In the genomic region with DNA sequence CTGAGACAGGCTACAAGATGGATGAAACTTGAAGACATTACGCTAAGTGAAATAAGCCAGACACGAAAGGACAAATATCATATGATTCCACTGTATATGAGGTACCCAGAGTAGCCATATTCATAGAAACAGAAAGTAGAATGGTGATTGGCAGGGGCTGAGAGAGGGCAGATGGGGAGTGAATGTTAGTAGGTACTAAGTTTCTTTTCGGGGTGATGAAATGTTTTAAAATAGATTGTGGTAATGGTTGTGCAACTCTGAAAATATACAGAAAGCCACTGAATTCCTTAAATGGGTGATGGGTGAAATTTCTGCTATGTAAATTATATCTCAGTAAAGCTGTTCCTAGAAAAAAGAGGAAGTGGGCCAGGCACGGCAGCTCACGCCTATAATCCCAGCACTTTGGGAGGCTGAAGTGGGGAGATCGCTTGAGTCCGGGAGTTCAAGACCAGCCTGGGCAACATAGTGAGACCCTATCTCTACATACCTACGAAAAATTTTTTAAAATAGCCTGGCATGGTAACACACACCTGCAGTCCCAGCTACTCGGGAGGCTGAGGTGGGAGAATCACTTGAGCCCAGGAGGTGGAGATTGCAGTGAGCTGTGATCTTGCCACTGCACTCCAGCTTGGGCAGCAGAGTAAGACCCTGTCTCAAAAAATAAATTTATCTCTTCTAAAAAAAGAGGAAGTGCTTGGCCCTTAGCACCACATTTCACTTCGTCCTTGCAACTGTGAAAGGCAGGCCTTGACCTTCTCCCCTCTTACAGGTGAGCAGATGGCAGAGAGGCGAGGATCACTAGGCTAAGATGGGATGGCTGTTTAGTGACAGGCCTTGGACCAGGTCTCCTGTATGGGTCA, we compare ENCODE assay signal across 9 cellular contexts. TPM values are rescaled to one million over a fixed set of nuclear protein-coding genes. Genes with fewer than 3 reads are reported as not detected.
DNase-seq lines count a peak whose midpoint lies in the region; ATAC-seq and TF ChIP-seq lines count a peak whose summit lies in the region.
"Had no signal": no experiment of that assay in that cellular context is flagged by ENCODE, and none has a peak within 500 bp of the region (broad histone marks: within the 10 kb centered on the region; RNA-seq: fewer than 3 reads in every experiment).

No MANE protein-coding gene starts in this region.

- H3K4ac ChIP-seq in IMR-90 (ENCODE audit: low read depth, low read length) = peak overlapping the region; percentile 98

- in situ Hi-C loops in IMR-90 (cut with MboI; ENCODE audit: low sequenced_read_pairs) = no loop called here

- H3K18ac ChIP-seq in IMR-90 (ENCODE audit: low read depth, low read length) = peak overlapping the region; percentile 89

- H3K27me3 ChIP-seq in IMR-90 (ENCODE audit: control insufficient read depth, insufficient read depth, low read length) = no peaks in the 10 kb centered on the region
- H3K27me3 ChIP-seq in adrenal gland = no peaks in the 10 kb centered on the region
- no peaks in the 10 kb centered on the region for H3K27me3 ChIP-seq in left lung
- H3K27me3 ChIP-seq in thymus (ENCODE audit: control insufficient read depth, insufficient read depth) = no peaks in the 10 kb centered on the region

- H2BK20ac ChIP-seq in IMR-90 (ENCODE audit: low read depth, low read length) = peak overlapping the region; percentile 96

- TF ChIP-seq RAD21 in IMR-90 (IDR thresholded peaks at IDR 0.05; ENCODE audit: low read length) = no peak

- POLR2A ChIA-PET in GM10248 (lab: Yijun Ruan, JAX) = interaction anchor here (0.6 kb wide), 1 partner anchor 123 kb away, joined by 5 read pairs; no protein-coding TSS in a partner anchor
- POLR2A ChIA-PET in IMR-90 (lab: Charles Lee; ENCODE audit: unreplicated experiment) = no interaction called here

- H3K23ac ChIP-seq in IMR-90 (ENCODE audit: low read depth, low read length) = peak overlapping the region; percentile 97

- H4K91ac ChIP-seq in IMR-90 (ENCODE audit: insufficient read depth, low read depth, low read length) = peak overlapping the region; percentile 86

- H2AK5ac ChIP-seq in IMR-90 (ENCODE audit: low read depth, low read length) = peak overlapping the region; percentile 97

- peak overlapping the region; percentile 94 for H2BK120ac ChIP-seq in IMR-90 (ENCODE audit: low read depth, low read length)

- H3K4me3 ChIP-seq in IMR-90 (ENCODE audit: insufficient read depth, low read depth, low read length) (peak overlapping the region; percentile 37; the same call in 1 of the 2 replicates), adrenal gland (peak overlapping the region in 1 of 4 donors; percentile 28), left lung (peak overlapping the region; percentile 1 to 23), thymus (ENCODE audit: low read length) (no peak overlapping the region)

- TF ChIP-seq POLR2A in IMR-90 (IDR thresholded peaks at IDR 0.05; ENCODE audit: low read depth, low read length) (no peak), adrenal gland (IDR thresholded peaks at IDR 0.05) (no peak)

- no peak for TF ChIP-seq CTCF in GM10248 (IDR thresholded peaks at IDR 0.05; ENCODE audit: control extremely low read depth, extremely low read depth, low read depth, missing control alignments)
- no peak for TF ChIP-seq CTCF in IMR-90 (conservative IDR thresholded peaks at IDR 0.05; ENCODE audit: low read depth, low read length)
- TF ChIP-seq CTCF in adrenal gland (IDR thresholded peaks at IDR 0.05) = no peak
- peak in 1 of 2 donors; percentile 3 for TF ChIP-seq CTCF in left lung (IDR thresholded peaks at IDR 0.05)

- peak overlapping the region; percentile 75 for H3K56ac ChIP-seq in IMR-90 (ENCODE audit: extremely low read depth, insufficient read depth, low read length)

- CTCF ChIA-PET in GM10248 (lab: Yijun Ruan, JAX) (interaction anchor here (1.0 to 2.7 kb wide), 4 partner anchors 8 to 195 kb away, joined by 3 to 9 read pairs (median 8); a partner anchor contains a TSS), IMR-90 (lab: Yijun Ruan, JAX) (no interaction called here)

- H3K4me2 ChIP-seq in IMR-90 (ENCODE audit: low read depth, low read length) = peak overlapping the region; percentile 87

- peak overlapping the region; percentile 83 for H2AK9ac ChIP-seq in IMR-90 (replicated peaks; ENCODE audit: low read depth, low read length, poor library complexity)

- peak overlapping the region; percentile 24 for H2AFZ ChIP-seq in IMR-90 (replicated peaks; ENCODE audit: low read length, poor library complexity)

- H3K79me1 ChIP-seq in IMR-90 (ENCODE audit: low read depth in 1 of 2, low read length in 2 of 2) = 0 out of 4 replicates have a peak, but pooled peaks cover 0 to 3% of the 10 kb centered on the region in 2 experiments

- peak overlapping the region; percentile 97 for H2BK5ac ChIP-seq in IMR-90 (ENCODE audit: low read depth, low read length, poor library complexity, severe bottlenecking)

- peak overlapping the region; percentile 48 to 92 for H4K8ac ChIP-seq in IMR-90 (ENCODE audit: low read depth in 2 of 2, low read length in 2 of 2)

- H3K4me1 ChIP-seq in IMR-90 (ENCODE audit: control insufficient read depth, insufficient read depth, low read length) (peaks cover 11% of the 10 kb centered on the region), adrenal gland (replicated peaks in 1 of 2) (peaks cover 0 to 18% of the 10 kb centered on the region in 2 donors), left lung (peaks cover 10 to 35% of the 10 kb centered on the region in 2 donors), thymus (ENCODE audit: control insufficient read depth, insufficient read depth, low read length) (peaks cover 16% of the 10 kb centered on the region)

- dilution Hi-C loops in IMR-90 (cut with HindIII; ENCODE audit: low sequenced_read_pairs, unreplicated experiment) = no loop called here

- no peaks in the 10 kb centered on the region for H4K20me1 ChIP-seq in IMR-90 (ENCODE audit: insufficient read depth, low read length)

- peaks cover 10% of the 10 kb centered on the region for H3K9me1 ChIP-seq in IMR-90 (ENCODE audit: insufficient read depth, low read length)

- peak overlapping the region; percentile 82 for H4K5ac ChIP-seq in IMR-90 (ENCODE audit: low read depth, low read length)

- intact Hi-C loops in IMR-90 (cut with micrococcal nuclease) (loop anchor here (10.0 kb wide), 1 partner anchor 134 kb away; a partner anchor contains a TSS), adrenal gland (cut with DNase I) (loop anchor here (10.0 kb wide), 1 partner anchor 154 kb away; a partner anchor contains a TSS), left lung (cut with DNase I) (loop anchor here in 1 of 2 donors (10.0 kb wide), 1 partner anchor 194 kb away; a partner anchor contains a TSS)

- DNase-seq in GM10248 (ENCODE audit: extremely low spot score) (peak; percentile 85), IMR-90 (peak; percentile 94), adrenal gland (peak in 3 of 7 donors; percentile 35 to 47 (median 45)), left lung (peak in 1 of 2 donors; percentile 77), HT-29 (ENCODE audit: low spot score) (no peak), NCI-H748 treated with DMSO at 0.1 percent for 48 hours (lab: John Stamatoyannopoulos, UW) (no peak)

- no TSS peak for BruUV-seq in IMR-90 (replicated peaks; lab: Mats Ljungman, UMichigan)

- H3K14ac ChIP-seq in IMR-90 (replicated peaks; ENCODE audit: low read depth, low read length) = peak overlapping the region; percentile 98

- H3K9ac ChIP-seq in IMR-90 (ENCODE audit: low read depth, low read length) = peak overlapping the region; percentile 45; the same call in 1 of the 2 replicates

- peak overlapping the region; percentile 93 for H3K27ac ChIP-seq in IMR-90 (ENCODE audit: insufficient read depth, low read length)
- H3K27ac ChIP-seq in adrenal gland = peak overlapping the region; percentile 57 to 92 (median 74)
- peak overlapping the region; percentile 83 to 88 for H3K27ac ChIP-seq in left lung
- H3K27ac ChIP-seq in thymus (ENCODE audit: low read depth) = peak overlapping the region; percentile 80
- H3K27ac ChIP-seq: VCaP had no signal

- H3K9me3 ChIP-seq in IMR-90 (ENCODE audit: control insufficient read depth, insufficient read depth, low read length) (no peaks in the 10 kb centered on the region), adrenal gland (replicated peaks in 1 of 3) (no peaks in the 10 kb centered on the region), left lung (no peaks in the 10 kb centered on the region), thymus (ENCODE audit: control insufficient read depth) (no peaks in the 10 kb centered on the region)

- peak overlapping the region; percentile 89; the same call in 2 of the 3 replicates for H2BK15ac ChIP-seq in IMR-90 (ENCODE audit: low read depth, low read length)

- 0% methylated on average over 1 of the region's 11 CpGs; no CpG with 5 or more reads in 1 of the 2 experiments for WGBS in IMR-90 (ENCODE audit: extremely low coverage in 2 of 2, insufficient read length in 1 of 2), 2 experiments
- 58 to 67% (median 63%) methylated on average over 10 to 11 of the region's 11 CpGs for WGBS in adrenal gland, 4 donors
- 43% methylated on average over 11 of the region's 11 CpGs for WGBS in thymus

- H3K36me3 ChIP-seq in IMR-90 (ENCODE audit: control insufficient read depth, insufficient read depth, low read length) = no peaks in the 10 kb centered on the region
- no peaks in the 10 kb centered on the region for H3K36me3 ChIP-seq in adrenal gland (replicated peaks in 1 of 2)
- no peaks in the 10 kb centered on the region for H3K36me3 ChIP-seq in left lung
- H3K36me3 ChIP-seq in thymus (ENCODE audit: control insufficient read depth, insufficient read depth) = no peaks in the 10 kb centered on the region

- ATAC-seq in GM21515 (IDR thresholded peaks at IDR 0.05; ENCODE audit: unreplicated experiment) (peak; percentile 70), IMR-90 (ENCODE audit: low read depth) (peak; percentile 89), left lung (peak; percentile 75)

TF ChIP-seq in IMR-90, 13 proteins besides CTCF, POLR2A, EP300 and RAD21 (continues in another document):
- TF ChIP-seq RFX5 (IDR thresholded peaks at IDR 0.05; ENCODE audit: low read depth, low read length) (no peak), RCOR1 (IDR thresholded peaks at IDR 0.05; ENCODE audit: insufficient replicate concordance, low read length) (peak; percentile 13), MXI1 (IDR thresholded peaks at IDR 0.05; ENCODE audit: borderline replicate concordance, low read depth, low read length) (no peak), CEBPB (IDR thresholded peaks at IDR 0.05; ENCODE audit: low read depth, low read length) (peak; percentile 99), CHD1 (IDR thresholded peaks at IDR 0.05; ENCODE audit: low read depth, low read length) (no peak)

RNA-seq across cellular contexts. Expression of a gene that starts 16.0 kb away (rescaled TPM):
- total RNA-seq in IMR-90 (2012; rRNA removed) = 1.9 and 3.2 TPM in 2 replicates
- polyA plus RNA-seq in IMR-90 (2012; rRNA removed) = 9.3 and 9.6 TPM in 2 replicates
- polyA plus RNA-seq in IMR-90 (2012; cell fraction: cytosol; rRNA removed) = 5.9 and 6.6 TPM in 2 replicates
- polyA plus RNA-seq in IMR-90 (2012; cell fraction: nucleus; rRNA removed; ENCODE audit: low replicate concordance) = 30.7 and 38.8 TPM in 2 replicates
- 10 to 100 TPM in 7 of 8 donors, 1 to 10 TPM in 1; 9.5 to 25.4 (median 15.9) TPM for total RNA-seq in adrenal gland
- 10 to 100 TPM; 11.7 to 85.0 (median 62.3) TPM for polyA plus RNA-seq in adrenal gland
- total RNA-seq in left lung = 10 to 100 TPM; 56.5 to 68.6 TPM
- polyA plus RNA-seq in thymus = 48.5 TPM
- 13.8 and 14.7 TPM in 2 replicates for total RNA-seq in HT-29 (2014; rRNA removed; shearing (Covaris generic))

Comparison
In these comparisons a context has a peak if more than half of its experiments do, and no peak if none do; other contexts are left out.
1. DNase-seq: peak in GM10248 (single experiment) and IMR-90 (single experiment); none in HT-29 (single experiment) and NCI-H748 treated with DMSO at 0.1 percent for 48 hours (single experiment).
2. Peak in every context shown above with its lines, with median percentiles within 50 percentile points of each other: ATAC-seq and H3K27ac ChIP-seq.